In the genomic region with DNA sequence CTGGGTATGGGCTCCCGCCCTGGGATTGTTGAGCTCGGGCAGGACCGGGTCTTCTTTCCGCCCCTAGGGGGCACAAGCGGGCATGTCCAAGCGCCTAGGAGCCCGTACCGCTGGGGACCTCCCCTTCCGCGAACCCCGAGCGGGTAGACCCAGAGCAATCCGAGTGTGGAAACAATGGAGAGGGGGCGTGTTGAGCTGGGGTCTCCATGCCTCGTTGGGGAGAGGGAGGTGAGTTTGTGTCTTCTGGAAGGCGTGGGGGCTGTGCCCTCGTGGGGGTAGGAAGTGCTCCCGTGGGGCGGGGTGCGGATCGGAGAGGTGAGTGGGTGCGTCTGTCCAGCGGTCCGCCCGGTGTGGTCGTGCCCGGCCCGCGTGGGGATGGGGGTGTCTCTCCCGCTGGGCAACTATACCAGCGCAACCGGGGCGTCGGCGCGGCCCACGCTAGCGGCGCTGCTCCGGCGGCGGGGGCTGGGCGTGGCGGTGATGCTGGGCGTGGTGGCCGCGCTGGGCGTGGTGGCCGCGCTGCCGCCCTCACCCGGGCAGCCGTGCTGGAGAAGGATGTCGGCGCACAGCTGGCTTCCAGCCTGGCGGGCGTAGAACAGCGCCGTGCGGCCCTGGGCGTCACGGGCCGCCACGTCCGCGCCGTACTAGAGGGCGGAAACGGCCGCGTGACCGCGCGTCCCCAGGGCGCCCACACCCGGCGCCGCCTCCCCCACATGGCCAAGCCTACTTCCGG, we compare ENCODE assay signal across 8 cellular contexts. TPM values are rescaled to one million over a fixed set of nuclear protein-coding genes. Genes with fewer than 3 reads are reported as not detected.
A peak's percentile ranks its signal among the peaks of the same experiment; 100 is the strongest.
DNase-seq lines count a peak whose midpoint lies in the region; ATAC-seq and TF ChIP-seq lines count a peak whose summit lies in the region.

No MANE protein-coding gene starts in this region.

- TF ChIP-seq CTCF in AG04450 (IDR thresholded peaks at IDR 0.05; ENCODE audit: low read depth, low read length) (peak; percentile 87), osteocyte (IDR thresholded peaks at IDR 0.05) (peak; percentile 89)

- H3K27me3 ChIP-seq in AG04450 (ENCODE audit: control insufficient read depth, insufficient read depth, low read length): peaks cover 12% of the 10 kb centered on the region

- no peaks in the 10 kb centered on the region for H3K9me3 Mint-ChIP-seq in activated naive CD8-positive, alpha-beta T cell treated with anti-CD3 and anti-CD28 coated beads, Interleukin-2, amount 10 ng/mL, durations not matched to agents 7 days and 5 days
- H3K9me3 Mint-ChIP-seq in osteocyte (ENCODE audit: unreplicated experiment): no peaks in the 10 kb centered on the region

- POLR2A ChIA-PET in AG04450 (lab: Yijun Ruan, JAX): interaction anchor here (0.5 to 1.7 kb wide), 5 partner anchors 10 to 115 kb away, joined by 3 to 13 read pairs (median 3); partner anchors contain the start of genes ARHGEF25 and TSPAN31
- POLR2A ChIA-PET in activated naive CD8-positive, alpha-beta T cell treated with anti-CD3 and anti-CD28 coated beads, Interleukin-2, amount 10 ng/mL, durations not matched to agents 7 days and 5 days (lab: Charles Lee): interaction anchor here (0.8 to 1.3 kb wide), 4 partner anchors 8 to 26 kb away, joined by 3 to 5 read pairs (median 3); partner anchors contain the start of gene CDK4

- H3K4me3 ChIP-seq in AG04450 (ENCODE audit: low read depth, low read length): peak overlapping the region; percentile 92

- peak overlapping the region; percentile 52 for H3K27ac ChIP-seq in AG04450 (ENCODE audit: low read depth, low read length)

- CTCF ChIA-PET in AG04450 (lab: Charles Lee): interaction anchor here (0.6 to 2.4 kb wide), 25 partner anchors 9 to 199 kb away, joined by 3 to 19 read pairs (median 5); partner anchors contain the start of genes ARHGEF25, CDK4, PIP4K2C and TSPAN31

- peak overlapping the region; percentile 26 for H3K27ac Mint-ChIP-seq in activated naive CD8-positive, alpha-beta T cell treated with anti-CD3 and anti-CD28 coated beads, Interleukin-2, amount 10 ng/mL, durations not matched to agents 7 days and 5 days
- H3K27ac Mint-ChIP-seq in osteocyte (ENCODE audit: unreplicated experiment): peak overlapping the region; percentile 97

- peaks cover 9% of the 10 kb centered on the region for H3K4me1 Mint-ChIP-seq in activated naive CD8-positive, alpha-beta T cell treated with anti-CD3 and anti-CD28 coated beads, Interleukin-2, amount 10 ng/mL, durations not matched to agents 7 days and 5 days
- peaks cover 23% of the 10 kb centered on the region for H3K4me1 Mint-ChIP-seq in osteocyte (ENCODE audit: unreplicated experiment)

- H3K27me3 Mint-ChIP-seq in activated naive CD8-positive, alpha-beta T cell treated with anti-CD3 and anti-CD28 coated beads, Interleukin-2, amount 10 ng/mL, durations not matched to agents 7 days and 5 days: no peaks in the 10 kb centered on the region
- H3K27me3 Mint-ChIP-seq in osteocyte (ENCODE audit: unreplicated experiment): peaks cover 7% of the 10 kb centered on the region

- H3K36me3 Mint-ChIP-seq in activated naive CD8-positive, alpha-beta T cell treated with anti-CD3 and anti-CD28 coated beads, Interleukin-2, amount 10 ng/mL, durations not matched to agents 7 days and 5 days: peaks cover 29% of the 10 kb centered on the region
- peaks cover 8% of the 10 kb centered on the region for H3K36me3 Mint-ChIP-seq in osteocyte (ENCODE audit: unreplicated experiment)

- DNase-seq in AG04450 (ENCODE audit: low read depth, low spot score) (peak; percentile 47), NCI-H2196 treated with DMSO at 0.1 percent for 48 hours (lab: John Stamatoyannopoulos, UW; ENCODE audit: unreplicated experiment) (peak; percentile 82), Right ventricle myocardium superior (peak; percentile 85), osteocyte (ENCODE audit: extremely low spot score, unreplicated experiment) (peak; percentile 95), OCI-M2 (lab: John Stamatoyannopoulos, UW; ENCODE audit: unreplicated experiment) (no peak)
- DNase-seq in activated naive CD8-positive, alpha-beta T cell treated with anti-CD3 and anti-CD28 coated beads, Interleukin-2, amount 10 ng/mL, durations not matched to agents 7 days and 5 days: no peak

- ATAC-seq in GM21447 (IDR thresholded peaks at IDR 0.05; ENCODE audit: unreplicated experiment): peak; percentile 59
- ATAC-seq in activated naive CD8-positive, alpha-beta T cell treated with anti-CD3 and anti-CD28 coated beads, Interleukin-2, amount 10 ng/mL, durations not matched to agents 7 days and 5 days (ENCODE audit: low read depth): no peak
- peak; percentile 77 for ATAC-seq in Right ventricle myocardium superior (ENCODE audit: poor library complexity)
- ATAC-seq in HG03139 (IDR thresholded peaks at IDR 0.05; ENCODE audit: unreplicated experiment): no peak

- H3K9me3 ChIP-seq in AG04450 (ENCODE audit: control insufficient read depth, insufficient read depth, low read length): peaks cover 5% of the 10 kb centered on the region; the same call in 1 of the 2 replicates

- intact Hi-C loops in Right ventricle myocardium superior (cut with DNase I): no loop called here

- H3K4me3 Mint-ChIP-seq in activated naive CD8-positive, alpha-beta T cell treated with anti-CD3 and anti-CD28 coated beads, Interleukin-2, amount 10 ng/mL, durations not matched to agents 7 days and 5 days: no peak overlapping the region
- peak overlapping the region; percentile 99 for H3K4me3 Mint-ChIP-seq in osteocyte (ENCODE audit: unreplicated experiment)

RNA-seq across cellular contexts. Expression of gene AGAP2, which starts 12.2 kb away (rescaled TPM):
- polyA plus RNA-seq in AG04450 (2011; rRNA removed): 0.02 and 0.06 TPM in 2 replicates
- 0.22 and 0.37 TPM in 2 replicates for polyA minus RNA-seq in AG04450 (2011; rRNA and poly(A)+ RNA removed)
- 10 to 100 TPM; 68.3 to 71.6 TPM for total RNA-seq in activated naive CD8-positive, alpha-beta T cell treated with anti-CD3 and anti-CD28 coated beads, Interleukin-2, amount 10 ng/mL, durations not matched to agents 7 days and 5 days
- total RNA-seq in Right ventricle myocardium superior: 6.6 TPM
- 2.4 and 2.6 TPM in 2 replicates for total RNA-seq in osteocyte

RNA-seq across cellular contexts. Expression of gene TSPAN31, which starts 18.5 kb away (rescaled TPM):
- 32.7 and 45.9 TPM in 2 replicates for polyA plus RNA-seq in AG04450 (2011; rRNA removed)
- polyA minus RNA-seq in AG04450 (2011; rRNA and poly(A)+ RNA removed): 38.6 and 54.6 TPM in 2 replicates
- 10 to 100 TPM; 19.6 to 23.2 TPM for total RNA-seq in activated naive CD8-positive, alpha-beta T cell treated with anti-CD3 and anti-CD28 coated beads, Interleukin-2, amount 10 ng/mL, durations not matched to agents 7 days and 5 days
- total RNA-seq in Right ventricle myocardium superior (27.5 TPM), osteocyte (36.2 and 37.4 TPM in 2 replicates)

RNA-seq across cellular contexts. Expression of gene CDK4, which starts 25.8 kb away (rescaled TPM):
- 251 and 288 TPM in 2 replicates for polyA plus RNA-seq in AG04450 (2011; rRNA removed)
- 141 and 192 TPM in 2 replicates for polyA minus RNA-seq in AG04450 (2011; rRNA and poly(A)+ RNA removed)
- total RNA-seq in activated naive CD8-positive, alpha-beta T cell treated with anti-CD3 and anti-CD28 coated beads, Interleukin-2, amount 10 ng/mL, durations not matched to agents 7 days and 5 days: 100 to 1,000 TPM in 1 of 2 experiments, 10 to 100 TPM in 1; 98.4 to 100 TPM
- total RNA-seq in Right ventricle myocardium superior (41.1 TPM), osteocyte (137 and 142 TPM in 2 replicates)

RNA-seq across cellular contexts. Expression of gene MARCHF9, which starts 28.6 kb away (rescaled TPM):
- polyA plus RNA-seq in AG04450 (2011; rRNA removed): 3.6 and 3.7 TPM in 2 replicates
- polyA minus RNA-seq in AG04450 (2011; rRNA and poly(A)+ RNA removed): 3.7 and 5.2 TPM in 2 replicates
- total RNA-seq in activated naive CD8-positive, alpha-beta T cell treated with anti-CD3 and anti-CD28 coated beads, Interleukin-2, amount 10 ng/mL, durations not matched to agents 7 days and 5 days: 10 to 100 TPM; 37.1 to 38.3 TPM
- total RNA-seq in Right ventricle myocardium superior (12.2 TPM), osteocyte (19.2 and 21.1 TPM in 2 replicates)

RNA-seq across cellular contexts. Expression of gene OS9, which starts 32.4 kb away (rescaled TPM):
- polyA plus RNA-seq in AG04450 (2011; rRNA removed): 309 and 310 TPM in 2 replicates
- polyA minus RNA-seq in AG04450 (2011; rRNA and poly(A)+ RNA removed): 151 and 171 TPM in 2 replicates
- total RNA-seq in activated naive CD8-positive, alpha-beta T cell treated with anti-CD3 and anti-CD28 coated beads, Interleukin-2, amount 10 ng/mL, durations not matched to agents 7 days and 5 days: 100 to 1,000 TPM; 135 to 140 TPM
- total RNA-seq in Right ventricle myocardium superior (102 TPM), osteocyte (338 and 363 TPM in 2 replicates)

Comparison
In these comparisons a context has a peak if more than half of its experiments do, and no peak if none do; other contexts are left out.
1. DNase-seq: peak in AG04450 (single experiment), NCI-H2196 treated with DMSO at 0.1 percent for 48 hours (single experiment), Right ventricle myocardium superior (single experiment) and osteocyte (single experiment); none in activated naive CD8-positive, alpha-beta T cell treated with anti-CD3 and anti-CD28 coated beads, Interleukin-2, amount 10 ng/mL, durations not matched to agents 7 days and 5 days (single experiment) and OCI-M2 (single experiment).
2. ATAC-seq: peak in GM21447 (single experiment) and Right ventricle myocardium superior (single experiment); none in activated naive CD8-positive, alpha-beta T cell treated with anti-CD3 and anti-CD28 coated beads, Interleukin-2, amount 10 ng/mL, durations not matched to agents 7 days and 5 days (single experiment) and HG03139 (single experiment).